Comparison of ENCODE assay signal across 34 cellular contexts in the genomic region with DNA sequence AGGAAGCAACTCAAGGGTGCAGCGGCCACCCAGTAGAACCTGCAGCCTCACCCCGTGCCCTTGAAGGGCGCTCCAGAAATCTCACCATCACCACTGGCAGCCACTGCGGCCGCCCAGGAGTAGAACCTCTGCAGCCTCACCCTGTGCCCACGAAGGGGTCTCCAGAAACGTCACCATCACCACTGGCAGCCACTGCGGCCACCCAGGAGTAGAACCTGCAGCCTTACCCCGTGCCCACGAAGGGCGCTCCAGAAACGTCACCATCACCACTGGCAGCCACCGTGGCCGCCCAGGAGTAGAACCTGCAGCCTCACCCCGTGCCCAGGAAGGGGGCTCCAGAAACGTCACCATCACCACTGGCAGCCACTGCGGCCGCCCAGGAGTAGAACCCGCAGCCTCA.
"Had no signal": no experiment of that assay in that cellular context is flagged by ENCODE, and none has a peak within 500 bp of the region (broad histone marks: within the 10 kb centered on the region; RNA-seq: fewer than 3 reads in every experiment).

No MANE protein-coding gene starts in this region.

- H3K27ac ChIP-seq: body of pancreas, esophagus muscularis mucosa, foreskin keratinocyte, gastrocnemius medialis, heart left ventricle, WERI-Rb-1 had no signal

- H3K27me3 ChIP-seq: body of pancreas, foreskin keratinocyte had no signal

- H3K4me1 Mint-ChIP-seq: activated B cell treated with CpG ODN at 0.5 μM for 24 hours; activated CD8-positive, alpha-beta memory T cell treated with anti-CD3 and anti-CD28 coated beads, Interleukin-2, amount 10 ng/mL, durations not matched to agents 7 days and 5 days; T-helper 17 cell had no signal

- H3K4me1 ChIP-seq: body of pancreas, foreskin keratinocyte, gastrocnemius medialis had no signal

- H3K9me3 ChIP-seq: body of pancreas, esophagus muscularis mucosa, gastrocnemius medialis, heart left ventricle had no signal

- H3K36me3 ChIP-seq: esophagus muscularis mucosa, gastrocnemius medialis, heart left ventricle, WERI-Rb-1 had no signal

- H3K9me3 Mint-ChIP-seq: activated B cell treated with CpG ODN at 0.5 μM for 24 hours; activated T-helper 1 cell treated with anti-CD3 and anti-CD28 coated beads, Interleukin-12 subunit alpha, Interleukin-12 subunit beta, Interleukin-2, Interleukin-4 antibody, amounts not matched to agents 30 ng/mL and 10 ng/mL and 1 ng/mL, durations not matched to agents 14 hours and 24 hours and 36 hours; activated T-helper 2 cell treated with anti-CD3 and anti-CD28 coated beads, Interferon-gamma antibody, Interleukin-2, Interleukin-4, amounts not matched to agents 10 μg/mL and 5 μg/mL and 100 μg/mL, durations not matched to agents 14 hours and 24 hours and 36 hours; effector memory CD8-positive, alpha-beta T cell; T-helper 2 cell treated with Interferon-gamma antibody and Interleukin-4, amounts not matched to agents 5 μg/mL and 100 μg/mL, for 36 hours had no signal

- H3K4me3 Mint-ChIP-seq: activated B cell treated with CpG ODN at 0.5 μM for 24 hours; activated CD8-positive, alpha-beta memory T cell treated with anti-CD3 and anti-CD28 coated beads, Interleukin-2, amount 10 ng/mL, durations not matched to agents 7 days and 5 days; activated CD8-positive, alpha-beta T cell treated with anti-CD3 and anti-CD28 coated beads, Interleukin-2, amount 10 ng/mL, durations not matched to agents 7 days and 5 days; activated naive CD8-positive, alpha-beta T cell; activated T-helper 1 cell treated with anti-CD3 and anti-CD28 coated beads, Interleukin-12 subunit alpha, Interleukin-12 subunit beta, Interleukin-2, Interleukin-4 antibody, amounts not matched to agents 30 ng/mL and 10 ng/mL and 1 ng/mL, durations not matched to agents 14 hours and 24 hours and 36 hours; effector memory CD8-positive, alpha-beta T cell; T-helper 17 cell; T-helper 2 cell treated with Interferon-gamma antibody and Interleukin-4, amounts not matched to agents 5 μg/mL and 100 μg/mL, for 36 hours had no signal

- H3K36me3 Mint-ChIP-seq: activated CD8-positive, alpha-beta memory T cell treated with anti-CD3 and anti-CD28 coated beads, Interleukin-2, amount 10 ng/mL, durations not matched to agents 7 days and 5 days; activated naive CD8-positive, alpha-beta T cell had no signal

- DNase-seq: activated B cell treated with CpG ODN at 0.5 μM for 24 hours; activated CD4-positive, alpha-beta T cell treated with anti-CD3 and anti-CD28 coated beads for 48 hours; activated CD4-positive, alpha-beta T cell treated with anti-CD3 and anti-CD28 coated beads, Interleukin-2, amount 50 U/mL, for 1 hour; activated CD4-positive, alpha-beta T cell treated with anti-CD3 and anti-CD28 coated beads, Interleukin-2, amount 50 U/mL, for 48 hours; activated CD8-positive, alpha-beta memory T cell treated with anti-CD3 and anti-CD28 coated beads, Interleukin-2, amount 10 ng/mL, durations not matched to agents 7 days and 5 days; activated CD8-positive, alpha-beta memory T cell treated with anti-CD3 and anti-CD28 coated beads, Interleukin-2, amount 50 U/mL, for 4 hours; activated CD8-positive, alpha-beta T cell treated with anti-CD3 and anti-CD28 coated beads, Interleukin-2, amount 10 ng/mL, durations not matched to agents 7 days and 5 days; activated gamma-delta T cell treated with Interleukin-2 at 50 U/mL for 16 hours; activated naive CD4-positive, alpha-beta T cell treated with anti-CD3 and anti-CD28 coated beads, Interleukin-2, amount 50 U/mL, for 16 hours; activated naive CD4-positive, alpha-beta T cell treated with Interleukin-2 at 50 U/mL for 16 hours; activated T-cell treated with anti-CD3 and anti-CD28 coated beads, Interleukin-2, amount 50 U/mL, for 1 hour; activated T-cell treated with anti-CD3 and anti-CD28 coated beads, Interleukin-2, amount 50 U/mL, for 48 hours; amygdala; aorta; body of pancreas; cortex of kidney; dermis blood vessel endothelial cell; effector CD4-positive, alpha-beta T cell; effector memory CD8-positive, alpha-beta T cell; erythroblast; gastrocnemius medialis; glutamatergic neuron; heart left ventricle; T-helper 1 cell; T-helper 17 cell; T1000; WERI-Rb-1 had no signal

- H3K4me3 ChIP-seq: body of pancreas, esophagus muscularis mucosa, gastrocnemius medialis, heart left ventricle had no signal

- ATAC-seq: activated CD4-positive, CD25-positive, alpha-beta regulatory T cell treated with anti-CD3 and anti-CD28 coated beads, Interleukin-2, amount 50 U/mL, for 24 hours; activated CD8-positive, alpha-beta memory T cell treated with anti-CD3 and anti-CD28 coated beads, Interleukin-2, amount 10 ng/mL, durations not matched to agents 7 days and 5 days; activated CD8-positive, alpha-beta T cell treated with anti-CD3 and anti-CD28 coated beads, Interleukin-2, amount 10 ng/mL, durations not matched to agents 7 days and 5 days; body of pancreas; effector memory CD8-positive, alpha-beta T cell; foreskin keratinocyte; gastrocnemius medialis; heart left ventricle; T-helper 17 cell had no signal

- H3K27ac Mint-ChIP-seq: activated B cell treated with CpG ODN at 0.5 μM for 24 hours; activated CD8-positive, alpha-beta memory T cell treated with anti-CD3 and anti-CD28 coated beads, Interleukin-2, amount 10 ng/mL, durations not matched to agents 7 days and 5 days; activated CD8-positive, alpha-beta T cell treated with anti-CD3 and anti-CD28 coated beads, Interleukin-2, amount 10 ng/mL, durations not matched to agents 7 days and 5 days; activated naive CD8-positive, alpha-beta T cell; activated T-helper 1 cell treated with anti-CD3 and anti-CD28 coated beads, Interleukin-12 subunit alpha, Interleukin-12 subunit beta, Interleukin-2, Interleukin-4 antibody, amounts not matched to agents 30 ng/mL and 10 ng/mL and 1 ng/mL, durations not matched to agents 14 hours and 24 hours and 36 hours; activated T-helper 2 cell treated with anti-CD3 and anti-CD28 coated beads, Interferon-gamma antibody, Interleukin-2, Interleukin-4, amounts not matched to agents 10 μg/mL and 5 μg/mL and 100 μg/mL, durations not matched to agents 14 hours and 24 hours and 36 hours; effector memory CD8-positive, alpha-beta T cell; T-helper 17 cell; T-helper 2 cell treated with Interferon-gamma antibody and Interleukin-4, amounts not matched to agents 5 μg/mL and 100 μg/mL, for 36 hours had no signal
